In the genomic region with DNA sequence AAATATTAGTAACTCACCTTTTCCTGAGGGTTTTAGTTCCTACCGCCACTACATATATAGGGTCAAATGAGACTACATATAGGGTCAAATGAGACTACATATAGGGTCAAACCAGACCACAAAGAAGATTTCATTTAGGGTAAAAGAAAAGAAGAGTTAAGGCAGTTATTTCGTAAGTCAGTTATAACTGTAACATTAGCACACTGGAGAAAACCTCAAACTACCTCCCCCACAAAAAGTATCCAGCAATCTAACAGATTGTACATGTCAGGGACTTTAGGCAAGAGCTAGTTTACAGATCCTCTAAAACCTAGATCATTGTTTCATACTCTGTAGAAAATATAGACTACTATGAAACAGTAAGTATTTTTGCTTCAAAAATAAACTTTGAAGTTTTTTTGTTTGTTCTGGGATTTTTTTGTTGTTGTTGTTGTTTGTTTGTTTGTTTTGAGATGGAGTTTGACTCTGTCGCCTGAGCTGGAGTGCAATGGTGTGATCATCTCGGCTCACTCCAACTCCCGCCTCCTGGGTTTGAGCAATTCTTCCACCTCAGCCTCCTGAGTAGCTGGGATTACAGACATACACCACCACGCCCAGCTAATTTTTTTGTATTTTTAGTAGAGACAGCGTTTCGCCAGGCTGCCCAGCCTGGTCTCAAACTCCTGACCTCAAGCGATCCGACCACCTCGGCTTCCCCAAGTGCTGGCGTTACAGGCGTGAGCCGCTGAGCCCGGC, we compare ENCODE assay signal across 1 cellular context.
TF ChIP-seq lines count a peak whose summit lies in the region.

No MANE protein-coding gene starts in this region.

TF ChIP-seq in GM23338, 12 proteins besides CTCF, POLR2A, EP300 and RAD21 (continued from another document):
- TF ChIP-seq, protein P1, sequence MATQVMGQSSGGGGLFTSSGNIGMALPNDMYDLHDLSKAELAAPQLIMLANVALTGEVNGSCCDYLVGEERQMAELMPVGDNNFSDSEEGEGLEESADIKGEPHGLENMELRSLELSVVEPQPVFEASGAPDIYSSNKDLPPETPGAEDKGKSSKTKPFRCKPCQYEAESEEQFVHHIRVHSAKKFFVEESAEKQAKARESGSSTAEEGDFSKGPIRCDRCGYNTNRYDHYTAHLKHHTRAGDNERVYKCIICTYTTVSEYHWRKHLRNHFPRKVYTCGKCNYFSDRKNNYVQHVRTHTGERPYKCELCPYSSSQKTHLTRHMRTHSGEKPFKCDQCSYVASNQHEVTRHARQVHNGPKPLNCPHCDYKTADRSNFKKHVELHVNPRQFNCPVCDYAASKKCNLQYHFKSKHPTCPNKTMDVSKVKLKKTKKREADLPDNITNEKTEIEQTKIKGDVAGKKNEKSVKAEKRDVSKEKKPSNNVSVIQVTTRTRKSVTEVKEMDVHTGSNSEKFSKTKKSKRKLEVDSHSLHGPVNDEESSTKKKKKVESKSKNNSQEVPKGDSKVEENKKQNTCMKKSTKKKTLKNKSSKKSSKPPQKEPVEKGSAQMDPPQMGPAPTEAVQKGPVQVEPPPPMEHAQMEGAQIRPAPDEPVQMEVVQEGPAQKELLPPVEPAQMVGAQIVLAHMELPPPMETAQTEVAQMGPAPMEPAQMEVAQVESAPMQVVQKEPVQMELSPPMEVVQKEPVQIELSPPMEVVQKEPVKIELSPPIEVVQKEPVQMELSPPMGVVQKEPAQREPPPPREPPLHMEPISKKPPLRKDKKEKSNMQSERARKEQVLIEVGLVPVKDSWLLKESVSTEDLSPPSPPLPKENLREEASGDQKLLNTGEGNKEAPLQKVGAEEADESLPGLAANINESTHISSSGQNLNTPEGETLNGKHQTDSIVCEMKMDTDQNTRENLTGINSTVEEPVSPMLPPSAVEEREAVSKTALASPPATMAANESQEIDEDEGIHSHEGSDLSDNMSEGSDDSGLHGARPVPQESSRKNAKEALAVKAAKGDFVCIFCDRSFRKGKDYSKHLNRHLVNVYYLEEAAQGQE (IDR thresholded peaks at IDR 0.05; ENCODE audit: unreplicated experiment): no peak
- TF ChIP-seq, protein P2, sequence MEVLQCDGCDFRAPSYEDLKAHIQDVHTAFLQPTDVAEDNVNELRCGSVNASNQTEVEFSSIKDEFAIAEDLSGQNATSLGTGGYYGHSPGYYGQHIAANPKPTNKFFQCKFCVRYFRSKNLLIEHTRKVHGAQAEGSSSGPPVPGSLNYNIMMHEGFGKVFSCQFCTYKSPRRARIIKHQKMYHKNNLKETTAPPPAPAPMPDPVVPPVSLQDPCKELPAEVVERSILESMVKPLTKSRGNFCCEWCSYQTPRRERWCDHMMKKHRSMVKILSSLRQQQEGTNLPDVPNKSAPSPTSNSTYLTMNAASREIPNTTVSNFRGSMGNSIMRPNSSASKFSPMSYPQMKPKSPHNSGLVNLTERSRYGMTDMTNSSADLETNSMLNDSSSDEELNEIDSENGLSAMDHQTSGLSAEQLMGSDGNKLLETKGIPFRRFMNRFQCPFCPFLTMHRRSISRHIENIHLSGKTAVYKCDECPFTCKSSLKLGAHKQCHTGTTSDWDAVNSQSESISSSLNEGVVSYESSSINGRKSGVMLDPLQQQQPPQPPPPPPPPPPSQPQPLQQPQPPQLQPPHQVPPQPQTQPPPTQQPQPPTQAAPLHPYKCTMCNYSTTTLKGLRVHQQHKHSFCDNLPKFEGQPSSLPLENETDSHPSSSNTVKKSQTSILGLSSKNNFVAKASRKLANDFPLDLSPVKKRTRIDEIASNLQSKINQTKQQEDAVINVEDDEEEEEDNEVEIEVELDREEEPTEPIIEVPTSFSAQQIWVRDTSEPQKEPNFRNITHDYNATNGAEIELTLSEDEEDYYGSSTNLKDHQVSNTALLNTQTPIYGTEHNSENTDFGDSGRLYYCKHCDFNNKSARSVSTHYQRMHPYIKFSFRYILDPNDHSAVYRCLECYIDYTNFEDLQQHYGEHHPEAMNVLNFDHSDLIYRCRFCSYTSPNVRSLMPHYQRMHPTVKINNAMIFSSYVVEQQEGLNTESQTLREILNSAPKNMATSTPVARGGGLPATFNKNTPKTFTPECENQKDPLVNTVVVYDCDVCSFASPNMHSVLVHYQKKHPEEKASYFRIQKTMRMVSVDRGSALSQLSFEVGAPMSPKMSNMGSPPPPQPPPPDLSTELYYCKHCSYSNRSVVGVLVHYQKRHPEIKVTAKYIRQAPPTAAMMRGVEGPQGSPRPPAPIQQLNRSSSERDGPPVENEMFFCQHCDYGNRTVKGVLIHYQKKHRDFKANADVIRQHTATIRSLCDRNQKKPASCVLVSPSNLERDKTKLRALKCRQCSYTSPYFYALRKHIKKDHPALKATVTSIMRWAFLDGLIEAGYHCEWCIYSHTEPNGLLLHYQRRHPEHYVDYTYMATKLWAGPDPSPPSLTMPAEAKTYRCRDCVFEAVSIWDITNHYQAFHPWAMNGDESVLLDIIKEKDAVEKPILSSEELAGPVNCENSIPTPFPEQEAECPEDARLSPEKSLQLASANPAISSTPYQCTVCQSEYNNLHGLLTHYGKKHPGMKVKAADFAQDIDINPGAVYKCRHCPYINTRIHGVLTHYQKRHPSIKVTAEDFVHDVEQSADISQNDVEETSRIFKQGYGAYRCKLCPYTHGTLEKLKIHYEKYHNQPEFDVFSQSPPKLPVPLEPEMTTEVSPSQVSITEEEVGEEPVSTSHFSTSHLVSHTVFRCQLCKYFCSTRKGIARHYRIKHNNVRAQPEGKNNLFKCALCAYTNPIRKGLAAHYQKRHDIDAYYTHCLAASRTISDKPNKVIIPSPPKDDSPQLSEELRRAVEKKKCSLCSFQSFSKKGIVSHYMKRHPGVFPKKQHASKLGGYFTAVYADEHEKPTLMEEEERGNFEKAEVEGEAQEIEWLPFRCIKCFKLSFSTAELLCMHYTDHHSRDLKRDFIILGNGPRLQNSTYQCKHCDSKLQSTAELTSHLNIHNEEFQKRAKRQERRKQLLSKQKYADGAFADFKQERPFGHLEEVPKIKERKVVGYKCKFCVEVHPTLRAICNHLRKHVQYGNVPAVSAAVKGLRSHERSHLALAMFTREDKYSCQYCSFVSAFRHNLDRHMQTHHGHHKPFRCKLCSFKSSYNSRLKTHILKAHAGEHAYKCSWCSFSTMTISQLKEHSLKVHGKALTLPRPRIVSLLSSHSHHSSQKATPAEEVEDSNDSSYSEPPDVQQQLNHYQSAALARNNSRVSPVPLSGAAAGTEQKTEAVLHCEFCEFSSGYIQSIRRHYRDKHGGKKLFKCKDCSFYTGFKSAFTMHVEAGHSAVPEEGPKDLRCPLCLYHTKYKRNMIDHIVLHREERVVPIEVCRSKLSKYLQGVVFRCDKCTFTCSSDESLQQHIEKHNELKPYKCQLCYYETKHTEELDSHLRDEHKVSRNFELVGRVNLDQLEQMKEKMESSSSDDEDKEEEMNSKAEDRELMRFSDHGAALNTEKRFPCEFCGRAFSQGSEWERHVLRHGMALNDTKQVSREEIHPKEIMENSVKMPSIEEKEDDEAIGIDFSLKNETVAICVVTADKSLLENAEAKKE (CRISPR knock-in tag; IDR thresholded peaks at IDR 0.05): no peak
- TF ChIP-seq EZH2phosphoT487 (IDR thresholded peaks at IDR 0.05; ENCODE audit: unreplicated experiment): no peak
- no peak for TF ChIP-seq ZNF331 (CRISPR knock-in tag; IDR thresholded peaks at IDR 0.05; ENCODE audit: low read depth)
- TF ChIP-seq, protein P3, sequence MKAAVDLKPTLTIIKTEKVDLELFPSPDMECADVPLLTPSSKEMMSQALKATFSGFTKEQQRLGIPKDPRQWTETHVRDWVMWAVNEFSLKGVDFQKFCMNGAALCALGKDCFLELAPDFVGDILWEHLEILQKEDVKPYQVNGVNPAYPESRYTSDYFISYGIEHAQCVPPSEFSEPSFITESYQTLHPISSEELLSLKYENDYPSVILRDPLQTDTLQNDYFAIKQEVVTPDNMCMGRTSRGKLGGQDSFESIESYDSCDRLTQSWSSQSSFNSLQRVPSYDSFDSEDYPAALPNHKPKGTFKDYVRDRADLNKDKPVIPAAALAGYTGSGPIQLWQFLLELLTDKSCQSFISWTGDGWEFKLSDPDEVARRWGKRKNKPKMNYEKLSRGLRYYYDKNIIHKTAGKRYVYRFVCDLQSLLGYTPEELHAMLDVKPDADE (IDR thresholded peaks at IDR 0.05): no peak
- TF ChIP-seq STAT1 (IDR thresholded peaks at IDR 0.05; ENCODE audit: unreplicated experiment): no peak
TF ChIP-seq in GM23338: peak in this region for 0.
